ENCODE assay signal across 1 cellular context in the genomic region with DNA sequence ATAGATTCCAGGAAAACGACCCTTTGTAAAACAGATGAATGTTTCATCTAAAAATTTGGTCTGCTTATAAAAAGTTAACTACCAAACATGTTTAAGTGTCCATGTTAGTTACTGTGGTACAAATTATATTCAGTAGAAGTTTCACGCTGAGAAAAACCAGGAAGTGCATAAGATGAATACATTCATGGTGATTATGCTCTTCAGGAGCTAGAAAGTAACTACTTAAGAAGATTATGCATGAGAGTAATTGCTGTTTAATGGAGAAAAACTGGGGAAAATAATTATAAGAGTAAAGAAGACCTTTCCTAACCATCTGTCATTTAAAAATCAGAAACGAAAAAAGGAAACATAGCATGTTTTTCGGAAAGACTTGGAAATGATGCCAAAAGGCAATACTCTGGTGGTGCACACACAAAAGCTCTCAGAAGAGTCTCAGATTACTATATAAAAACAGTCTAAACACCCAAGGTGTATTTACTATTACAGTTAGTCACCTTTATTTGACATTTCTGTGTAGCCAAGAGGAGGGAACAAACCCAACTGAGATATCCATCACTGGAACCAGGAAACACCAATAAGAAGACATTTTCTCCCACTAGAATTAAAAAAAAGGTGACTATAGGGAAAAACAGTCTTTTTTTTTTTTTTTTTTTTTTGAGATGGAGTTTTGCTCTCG.
TF ChIP-seq lines count a peak whose summit lies in the region.

No MANE protein-coding gene starts in this region.

TF ChIP-seq in GM23338, 12 proteins besides CTCF, POLR2A, EP300 and RAD21:
- TF ChIP-seq, protein P1, sequence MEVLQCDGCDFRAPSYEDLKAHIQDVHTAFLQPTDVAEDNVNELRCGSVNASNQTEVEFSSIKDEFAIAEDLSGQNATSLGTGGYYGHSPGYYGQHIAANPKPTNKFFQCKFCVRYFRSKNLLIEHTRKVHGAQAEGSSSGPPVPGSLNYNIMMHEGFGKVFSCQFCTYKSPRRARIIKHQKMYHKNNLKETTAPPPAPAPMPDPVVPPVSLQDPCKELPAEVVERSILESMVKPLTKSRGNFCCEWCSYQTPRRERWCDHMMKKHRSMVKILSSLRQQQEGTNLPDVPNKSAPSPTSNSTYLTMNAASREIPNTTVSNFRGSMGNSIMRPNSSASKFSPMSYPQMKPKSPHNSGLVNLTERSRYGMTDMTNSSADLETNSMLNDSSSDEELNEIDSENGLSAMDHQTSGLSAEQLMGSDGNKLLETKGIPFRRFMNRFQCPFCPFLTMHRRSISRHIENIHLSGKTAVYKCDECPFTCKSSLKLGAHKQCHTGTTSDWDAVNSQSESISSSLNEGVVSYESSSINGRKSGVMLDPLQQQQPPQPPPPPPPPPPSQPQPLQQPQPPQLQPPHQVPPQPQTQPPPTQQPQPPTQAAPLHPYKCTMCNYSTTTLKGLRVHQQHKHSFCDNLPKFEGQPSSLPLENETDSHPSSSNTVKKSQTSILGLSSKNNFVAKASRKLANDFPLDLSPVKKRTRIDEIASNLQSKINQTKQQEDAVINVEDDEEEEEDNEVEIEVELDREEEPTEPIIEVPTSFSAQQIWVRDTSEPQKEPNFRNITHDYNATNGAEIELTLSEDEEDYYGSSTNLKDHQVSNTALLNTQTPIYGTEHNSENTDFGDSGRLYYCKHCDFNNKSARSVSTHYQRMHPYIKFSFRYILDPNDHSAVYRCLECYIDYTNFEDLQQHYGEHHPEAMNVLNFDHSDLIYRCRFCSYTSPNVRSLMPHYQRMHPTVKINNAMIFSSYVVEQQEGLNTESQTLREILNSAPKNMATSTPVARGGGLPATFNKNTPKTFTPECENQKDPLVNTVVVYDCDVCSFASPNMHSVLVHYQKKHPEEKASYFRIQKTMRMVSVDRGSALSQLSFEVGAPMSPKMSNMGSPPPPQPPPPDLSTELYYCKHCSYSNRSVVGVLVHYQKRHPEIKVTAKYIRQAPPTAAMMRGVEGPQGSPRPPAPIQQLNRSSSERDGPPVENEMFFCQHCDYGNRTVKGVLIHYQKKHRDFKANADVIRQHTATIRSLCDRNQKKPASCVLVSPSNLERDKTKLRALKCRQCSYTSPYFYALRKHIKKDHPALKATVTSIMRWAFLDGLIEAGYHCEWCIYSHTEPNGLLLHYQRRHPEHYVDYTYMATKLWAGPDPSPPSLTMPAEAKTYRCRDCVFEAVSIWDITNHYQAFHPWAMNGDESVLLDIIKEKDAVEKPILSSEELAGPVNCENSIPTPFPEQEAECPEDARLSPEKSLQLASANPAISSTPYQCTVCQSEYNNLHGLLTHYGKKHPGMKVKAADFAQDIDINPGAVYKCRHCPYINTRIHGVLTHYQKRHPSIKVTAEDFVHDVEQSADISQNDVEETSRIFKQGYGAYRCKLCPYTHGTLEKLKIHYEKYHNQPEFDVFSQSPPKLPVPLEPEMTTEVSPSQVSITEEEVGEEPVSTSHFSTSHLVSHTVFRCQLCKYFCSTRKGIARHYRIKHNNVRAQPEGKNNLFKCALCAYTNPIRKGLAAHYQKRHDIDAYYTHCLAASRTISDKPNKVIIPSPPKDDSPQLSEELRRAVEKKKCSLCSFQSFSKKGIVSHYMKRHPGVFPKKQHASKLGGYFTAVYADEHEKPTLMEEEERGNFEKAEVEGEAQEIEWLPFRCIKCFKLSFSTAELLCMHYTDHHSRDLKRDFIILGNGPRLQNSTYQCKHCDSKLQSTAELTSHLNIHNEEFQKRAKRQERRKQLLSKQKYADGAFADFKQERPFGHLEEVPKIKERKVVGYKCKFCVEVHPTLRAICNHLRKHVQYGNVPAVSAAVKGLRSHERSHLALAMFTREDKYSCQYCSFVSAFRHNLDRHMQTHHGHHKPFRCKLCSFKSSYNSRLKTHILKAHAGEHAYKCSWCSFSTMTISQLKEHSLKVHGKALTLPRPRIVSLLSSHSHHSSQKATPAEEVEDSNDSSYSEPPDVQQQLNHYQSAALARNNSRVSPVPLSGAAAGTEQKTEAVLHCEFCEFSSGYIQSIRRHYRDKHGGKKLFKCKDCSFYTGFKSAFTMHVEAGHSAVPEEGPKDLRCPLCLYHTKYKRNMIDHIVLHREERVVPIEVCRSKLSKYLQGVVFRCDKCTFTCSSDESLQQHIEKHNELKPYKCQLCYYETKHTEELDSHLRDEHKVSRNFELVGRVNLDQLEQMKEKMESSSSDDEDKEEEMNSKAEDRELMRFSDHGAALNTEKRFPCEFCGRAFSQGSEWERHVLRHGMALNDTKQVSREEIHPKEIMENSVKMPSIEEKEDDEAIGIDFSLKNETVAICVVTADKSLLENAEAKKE (CRISPR knock-in tag; IDR thresholded peaks at IDR 0.05): no peak
